ENCODE assay signal across 26 cellular contexts in the genomic region with DNA sequence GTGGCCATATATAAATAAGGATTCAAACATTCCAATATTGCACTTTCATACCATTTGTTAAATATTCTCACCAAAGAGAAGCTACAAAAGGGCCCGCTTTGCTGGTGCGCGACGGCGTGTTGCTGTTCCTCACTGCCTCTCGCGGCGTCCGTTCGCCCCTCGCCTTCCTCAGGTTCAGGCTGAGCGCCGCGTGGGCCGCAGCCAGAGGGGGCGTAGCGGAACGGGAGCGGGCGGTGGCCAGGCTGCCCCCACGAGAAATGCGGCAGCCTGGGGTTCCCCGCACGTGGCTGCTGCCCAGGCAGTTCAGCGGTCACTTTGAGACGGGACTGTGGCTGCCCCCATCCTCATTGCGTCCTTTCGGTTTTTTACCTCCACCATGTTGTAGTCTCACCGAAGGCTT.
"Had no signal": no experiment of that assay in that cellular context is flagged by ENCODE, and none has a peak within 500 bp of the region (broad histone marks: within the 10 kb centered on the region; RNA-seq: fewer than 3 reads in every experiment).

No MANE protein-coding gene starts in this region.

- H3K9me3 ChIP-seq: left lung, lower lobe of right lung, ovary, right atrium auricular region, thyroid gland, transverse colon, upper lobe of left lung, vagina had no signal

- H3K9ac ChIP-seq: neural progenitor cell had no signal

- H3K4me1 ChIP-seq: left lung, lower lobe of right lung, thyroid gland, transverse colon, upper lobe of left lung, vagina had no signal

- H3K27ac ChIP-seq: left lung, lower lobe of right lung, neural progenitor cell, ovary, right atrium auricular region, thyroid gland, transverse colon, upper lobe of left lung, vagina had no signal

- H3K27me3 ChIP-seq: left lung, neural progenitor cell, ovary, right atrium auricular region, thyroid gland, transverse colon, upper lobe of left lung, vagina had no signal

- H3K36me3 ChIP-seq: left lung, lower lobe of right lung, neural progenitor cell, ovary, right atrium auricular region, thyroid gland, transverse colon, upper lobe of left lung, vagina had no signal

- H2AFZ ChIP-seq: neural progenitor cell had no signal

- ATAC-seq: left colon; left lung; lower lobe of right lung; natural killer cell; stimulated activated memory B cell treated with anti-CD40 and anti-IgM and Interleukin-4, amounts not matched to agents 10 μg/mL and 1 μg/mL and 100 μg/mL, for 72 hours; stimulated activated naive CD8-positive, alpha-beta T cell treated with anti-CD3 and anti-CD28 coated beads, Interleukin-15, amount 100 ng/mL, for 72 hours had no signal

- FAIRE-seq: keratinocyte had no signal

- H3K4me2 ChIP-seq: neural progenitor cell, smooth muscle cell had no signal

- H3K4me3 ChIP-seq: left lung, lower lobe of right lung, neural progenitor cell, ovary, right atrium auricular region, smooth muscle cell, thyroid gland, transverse colon, upper lobe of left lung, vagina had no signal

- DNase-seq: hippocampal formation; left colon; lower lobe of right lung; mammary epithelial cell; mesendoderm; naive B cell; natural killer cell; nephron progenitor cell; ovary; stimulated activated CD4-positive, alpha-beta T cell treated with anti-CD3 and anti-CD28 coated beads, Interleukin-1b, Interleukin-23, amount 100 ng/mL, for 48 hours; stimulated activated CD4-positive, alpha-beta T cell treated with anti-CD3 and anti-CD28 coated beads, Interleukin-2, amount 100 ng/mL, for 48 hours; stimulated activated CD4-positive, alpha-beta T cell treated with anti-CD3 and anti-CD28 coated beads, Interleukin-4, amount 100 ng/mL, for 4 hours; stimulated activated CD8-positive, alpha-beta memory T cell treated with anti-CD3 and anti-CD28 coated beads, Interleukin-4, amount 100 ng/mL, for 48 hours; stimulated activated naive CD4-positive, alpha-beta T cell treated with Interleukin-2 at 50 U/mL for 16 hours; stimulated activated naive CD8-positive, alpha-beta T cell treated with anti-CD3 and anti-CD28 coated beads, Interleukin-15, amount 100 ng/mL, for 72 hours; substantia nigra; thyroid gland; transverse colon had no signal
